ENCODE assay signal across 8 cellular contexts in the genomic region with DNA sequence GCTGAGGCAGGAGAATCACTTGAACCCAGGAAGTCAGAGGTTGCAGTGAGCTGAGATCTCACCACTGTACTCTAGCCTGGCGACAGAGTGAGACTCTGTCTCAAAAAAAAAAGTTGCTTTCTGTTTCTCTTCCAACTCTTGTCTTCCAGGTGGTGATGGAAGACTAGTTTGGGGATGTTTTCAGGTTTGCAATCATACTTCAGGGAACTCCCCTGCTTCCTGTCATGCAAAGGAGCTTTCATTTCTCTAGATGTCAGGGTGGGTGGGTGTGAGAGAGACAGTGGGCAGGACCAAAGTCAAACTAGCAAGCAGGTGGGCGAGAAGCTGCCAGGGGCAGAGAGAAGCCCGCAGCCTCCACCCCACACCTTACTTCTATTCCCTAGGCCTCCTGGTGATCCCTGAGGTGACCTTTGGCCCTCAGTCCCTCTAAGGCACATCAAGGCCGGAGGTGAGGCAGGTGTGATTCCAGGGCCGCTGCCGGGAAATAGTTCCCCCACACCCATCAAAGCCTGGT. TPM values are rescaled to one million over a fixed set of nuclear protein-coding genes. Genes with fewer than 3 reads are reported as not detected.
DNase-seq lines count a peak whose midpoint lies in the region; ATAC-seq and TF ChIP-seq lines count a peak whose summit lies in the region.

No MANE protein-coding gene starts in this region.

- 76 to 78% (median 77%) methylated on average over 6 of the region's 6 CpGs for WGBS in heart left ventricle, 4 donors

- no peak for TF ChIP-seq CTCF in PC-3 (conservative IDR thresholded peaks at IDR 0.05; ENCODE audit: low read depth, low read length)
- no peak for TF ChIP-seq CTCF in heart left ventricle (IDR thresholded peaks at IDR 0.05)
- no peak for TF ChIP-seq CTCF in WTC11 (IDR thresholded peaks at IDR 0.05)

- H3K27ac Mint-ChIP-seq in activated naive CD4-positive, alpha-beta T cell treated with anti-CD3 and anti-CD28 coated beads, Interleukin-2, amount 50 U/mL, for 24 hours = peak overlapping the region; percentile 99
- H3K27ac Mint-ChIP-seq in WTC11 = no peak overlapping the region

- no peaks in the 10 kb centered on the region for H3K79me2 ChIP-seq in PC-3 (ENCODE audit: low read length)

- intact Hi-C loops in PC-3 (cut with micrococcal nuclease) = no loop called here
- intact Hi-C loops in heart left ventricle (cut with DNase I) = no loop called here

- peak; percentile 81 for DNase-seq in activated effector memory CD4-positive, alpha-beta T cell treated with anti-CD3 and anti-CD28 coated beads, Interleukin-2, amount 50 U/mL, for 16 hours
- no peak for DNase-seq in activated effector memory CD4-positive, alpha-beta T cell treated with Interleukin-2 at 50 U/mL for 16 hours
- DNase-seq in substantia nigra (lab: John Stamatoyannopoulos, UW) (no peak), PC-3 (no peak), heart left ventricle (no peak), WTC11 (ENCODE audit: low spot score) (no peak)

- no peaks in the 10 kb centered on the region for H3K9me3 Mint-ChIP-seq in activated naive CD4-positive, alpha-beta T cell treated with anti-CD3 and anti-CD28 coated beads, Interleukin-2, amount 50 U/mL, for 24 hours
- H3K9me3 Mint-ChIP-seq in WTC11 = no peaks in the 10 kb centered on the region

- ATAC-seq in HG03159 (IDR thresholded peaks at IDR 0.05; ENCODE audit: unreplicated experiment) (peak; percentile 80), PC-3 (no peak), heart left ventricle (no peak), WTC11 (no peak)

- no peak overlapping the region for H3K9ac ChIP-seq in PC-3 (ENCODE audit: low read length)

- no peak overlapping the region for H3K4me3 ChIP-seq in PC-3 (ENCODE audit: low read length)
- H3K4me3 ChIP-seq in heart left ventricle = no peak overlapping the region

- H3K9me3 ChIP-seq in PC-3 (ENCODE audit: low read length) (no peaks in the 10 kb centered on the region), heart left ventricle (no peaks in the 10 kb centered on the region)

- BruUV-seq in PC-3 (replicated peaks; lab: Mats Ljungman, UMichigan) = no TSS peak

- no peak overlapping the region for H3K4me2 ChIP-seq in PC-3 (ENCODE audit: low read length)

- H3K36me3 ChIP-seq in PC-3 (ENCODE audit: low read depth, low read length) (no peaks in the 10 kb centered on the region), heart left ventricle (no peaks in the 10 kb centered on the region)

- H3K4me3 Mint-ChIP-seq in activated naive CD4-positive, alpha-beta T cell treated with anti-CD3 and anti-CD28 coated beads, Interleukin-2, amount 50 U/mL, for 24 hours = peak overlapping the region; percentile 79
- no peak overlapping the region for H3K4me3 Mint-ChIP-seq in WTC11

- H3K27me3 Mint-ChIP-seq in activated naive CD4-positive, alpha-beta T cell treated with anti-CD3 and anti-CD28 coated beads, Interleukin-2, amount 50 U/mL, for 24 hours = no peaks in the 10 kb centered on the region
- H3K27me3 Mint-ChIP-seq in WTC11 (ENCODE audit: low read depth) = peaks cover 4% of the 10 kb centered on the region

- H3K9me2 ChIP-seq in PC-3 (replicated peaks; ENCODE audit: low read length) = no peaks in the 10 kb centered on the region

- H3K27me3 ChIP-seq in PC-3 (ENCODE audit: low read length) = no peaks in the 10 kb centered on the region
- H3K27me3 ChIP-seq in heart left ventricle = peaks cover 0 to 5% (median 0%) of the 10 kb centered on the region in 9 donors

- CTCF ChIA-PET in PC-3 (lab: Charles Lee) = no interaction called here
- CTCF ChIA-PET in WTC11 (lab: Charles Lee) = interaction anchor here (0.8 kb wide), 1 partner anchor 21 kb away, joined by 3 read pairs; no protein-coding TSS in a partner anchor

- POLR2A ChIA-PET in PC-3 (lab: Charles Lee; ENCODE audit: unreplicated experiment) = no interaction called here
- POLR2A ChIA-PET in WTC11 (lab: Charles Lee) = no interaction called here

- no peaks in the 10 kb centered on the region for H3K36me3 Mint-ChIP-seq in activated naive CD4-positive, alpha-beta T cell treated with anti-CD3 and anti-CD28 coated beads, Interleukin-2, amount 50 U/mL, for 24 hours
- H3K36me3 Mint-ChIP-seq in WTC11 = no peaks in the 10 kb centered on the region

- no peak overlapping the region for H3K27ac ChIP-seq in substantia nigra (ENCODE audit: low read depth, low read length, poor library complexity, severe bottlenecking)
- H3K27ac ChIP-seq in PC-3 (ENCODE audit: low read length) = no peak overlapping the region
- no peak overlapping the region for H3K27ac ChIP-seq in heart left ventricle

- TF ChIP-seq POLR2A in heart left ventricle (IDR thresholded peaks at IDR 0.05) = no peak

- H2AFZ ChIP-seq in PC-3 (ENCODE audit: low read length) = no peak overlapping the region

- H3K4me1 ChIP-seq in PC-3 (ENCODE audit: insufficient read depth, low read length) (peaks cover 18% of the 10 kb centered on the region), heart left ventricle (no peaks in the 10 kb centered on the region)

- H4K20me1 ChIP-seq in PC-3 (ENCODE audit: low read length) = no peaks in the 10 kb centered on the region

- no peaks in the 10 kb centered on the region for H3F3A ChIP-seq in PC-3 (ENCODE audit: low read length, unreplicated experiment)

- peaks cover 49% of the 10 kb centered on the region for H3K4me1 Mint-ChIP-seq in activated naive CD4-positive, alpha-beta T cell treated with anti-CD3 and anti-CD28 coated beads, Interleukin-2, amount 50 U/mL, for 24 hours
- H3K4me1 Mint-ChIP-seq in WTC11 = peaks cover 13% of the 10 kb centered on the region

TF ChIP-seq in WTC11, 78 proteins besides CTCF, POLR2A, EP300 and RAD21 (continues in another document):
- TF ChIP-seq MXD4 (CRISPR knock-in tag; IDR thresholded peaks at IDR 0.05; ENCODE audit: borderline replicate concordance) = no peak
- TF ChIP-seq, protein P1, sequence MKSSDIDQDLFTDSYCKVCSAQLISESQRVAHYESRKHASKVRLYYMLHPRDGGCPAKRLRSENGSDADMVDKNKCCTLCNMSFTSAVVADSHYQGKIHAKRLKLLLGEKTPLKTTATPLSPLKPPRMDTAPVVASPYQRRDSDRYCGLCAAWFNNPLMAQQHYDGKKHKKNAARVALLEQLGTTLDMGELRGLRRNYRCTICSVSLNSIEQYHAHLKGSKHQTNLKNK (CRISPR knock-in tag; IDR thresholded peaks at IDR 0.05) = no peak
- TF ChIP-seq SOX15 (CRISPR knock-in tag; IDR thresholded peaks at IDR 0.05) = no peak
- no peak for TF ChIP-seq ZNF138 (CRISPR knock-in tag; conservative IDR thresholded peaks at IDR 0.05)
- no peak for TF ChIP-seq CREM (CRISPR knock-in tag; IDR thresholded peaks at IDR 0.05)
- no peak for TF ChIP-seq ZNF219 (CRISPR knock-in tag; IDR thresholded peaks at IDR 0.05; ENCODE audit: borderline replicate concordance)
- TF ChIP-seq ZNF512 (CRISPR knock-in tag; IDR thresholded peaks at IDR 0.05; ENCODE audit: borderline replicate concordance) = no peak
- TF ChIP-seq ZNF232 (CRISPR knock-in tag; IDR thresholded peaks at IDR 0.05) = no peak
- TF ChIP-seq TCF7 (CRISPR knock-in tag; IDR thresholded peaks at IDR 0.05; ENCODE audit: low read depth) = no peak
- no peak for TF ChIP-seq GRHL2 (CRISPR knock-in tag; IDR thresholded peaks at IDR 0.05; ENCODE audit: insufficient replicate concordance, severe bottlenecking)
- TF ChIP-seq EMX1 (CRISPR knock-in tag; IDR thresholded peaks at IDR 0.05) = no peak
- TF ChIP-seq, protein P2, sequence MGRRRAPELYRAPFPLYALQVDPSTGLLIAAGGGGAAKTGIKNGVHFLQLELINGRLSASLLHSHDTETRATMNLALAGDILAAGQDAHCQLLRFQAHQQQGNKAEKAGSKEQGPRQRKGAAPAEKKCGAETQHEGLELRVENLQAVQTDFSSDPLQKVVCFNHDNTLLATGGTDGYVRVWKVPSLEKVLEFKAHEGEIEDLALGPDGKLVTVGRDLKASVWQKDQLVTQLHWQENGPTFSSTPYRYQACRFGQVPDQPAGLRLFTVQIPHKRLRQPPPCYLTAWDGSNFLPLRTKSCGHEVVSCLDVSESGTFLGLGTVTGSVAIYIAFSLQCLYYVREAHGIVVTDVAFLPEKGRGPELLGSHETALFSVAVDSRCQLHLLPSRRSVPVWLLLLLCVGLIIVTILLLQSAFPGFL (CRISPR knock-in tag; IDR thresholded peaks at IDR 0.05; ENCODE audit: borderline replicate concordance) = no peak
- no peak for TF ChIP-seq HMGXB4 (CRISPR knock-in tag; IDR thresholded peaks at IDR 0.05)
- no peak for TF ChIP-seq SMAD4 (CRISPR knock-in tag; IDR thresholded peaks at IDR 0.05)
- TF ChIP-seq SMAD3 (CRISPR knock-in tag; IDR thresholded peaks at IDR 0.05; ENCODE audit: borderline replicate concordance) = no peak
- no peak for TF ChIP-seq IRF2 (CRISPR knock-in tag; IDR thresholded peaks at IDR 0.05; ENCODE audit: borderline replicate concordance, low read depth)

RNA-seq across cellular contexts. Expression of gene CCNE1, which starts 25.7 kb away (rescaled TPM):
- total RNA-seq in PC-3 (2014; rRNA removed) = 10.0 and 10.9 TPM in 2 replicates
- 1 to 10 TPM; 1.3 to 5.4 (median 2.5) TPM for total RNA-seq in heart left ventricle
- polyA plus RNA-seq in heart left ventricle = 1 to 10 TPM; 1.5 to 4.5 TPM
- total RNA-seq in WTC11 (2021) = 34.4 to 36.0 TPM (median 35.0 TPM) in 3 replicates
